In genomic region chr18:11808001-11808855, GRCh38 we compare ENCODE assay signal across 13 cellular contexts. TPM values are rescaled to one million over a fixed set of nuclear protein-coding genes. Genes with fewer than 3 reads are reported as not detected.
DNase-seq lines count a peak whose midpoint lies in the region; ATAC-seq and TF ChIP-seq lines count a peak whose summit lies in the region.
"Had no signal": no experiment of that assay in that cellular context is flagged by ENCODE, and none has a peak within 500 bp of the region (broad histone marks: within the 10 kb centered on the region; RNA-seq: fewer than 3 reads in every experiment).

No MANE protein-coding gene starts in this region.

- H3K9me3 Mint-ChIP-seq in GM23338, result no peaks in the 10 kb centered on the region
- no peaks in the 10 kb centered on the region for H3K9me3 Mint-ChIP-seq in activated T-helper 17 cell treated with anti-CD3 and anti-CD28 coated beads, Interleukin-2, amount 50 U/mL, for 72 hours
- H3K9me3 Mint-ChIP-seq in activated naive CD4-positive, alpha-beta T cell treated with anti-CD3 and anti-CD28 coated beads for 36 hours, result no peaks in the 10 kb centered on the region
- H3K9me3 Mint-ChIP-seq: IgD-negative memory B cell had no signal

- H3K27ac Mint-ChIP-seq in GM23338, result peak overlapping the region; percentile 96
- no peak overlapping the region for H3K27ac Mint-ChIP-seq in activated T-helper 17 cell treated with anti-CD3 and anti-CD28 coated beads, Interleukin-2, amount 50 U/mL, for 72 hours
- no peak overlapping the region for H3K27ac Mint-ChIP-seq in activated naive CD4-positive, alpha-beta T cell treated with anti-CD3 and anti-CD28 coated beads for 36 hours
- H3K27ac Mint-ChIP-seq: IgD-negative memory B cell had no signal

- H3F3A ChIP-seq in GM23338 (replicated peaks; ENCODE audit: low read depth), result peaks cover 10% of the 10 kb centered on the region; the same call in 1 of the 2 replicates

- intact Hi-C loops in activated naive CD4-positive, alpha-beta T cell treated with anti-CD3 and anti-CD28 coated beads for 36 hours (cut with micrococcal nuclease), result no loop called here

- peak; percentile 90 for DNase-seq in GM23338 (ENCODE audit: low spot score)
- peak; percentile 64 for DNase-seq in RPMI7951 (ENCODE audit: low read depth)
- peak; percentile 9 to 11 for DNase-seq in foreskin fibroblast
- peak; percentile 34 for DNase-seq in skeletal muscle cell (ENCODE audit: low read depth)
- no peak for DNase-seq in D341Med (ENCODE audit: low spot score)
- no peak for DNase-seq in activated naive CD4-positive, alpha-beta T cell treated with anti-CD3 and anti-CD28 coated beads for 36 hours
- DNase-seq: activated CD4-positive, CD25-positive, alpha-beta regulatory T cell; DMS 273 treated with DMSO at 0.1 percent for 48 hours; retina; SIG-M5; tibial artery had no signal

- H3K36me3 ChIP-seq in GM23338 (ENCODE audit: insufficient read depth), result no peaks in the 10 kb centered on the region
- H3K36me3 ChIP-seq: tibial artery had no signal

- H3K4me2 ChIP-seq in GM23338, result peak overlapping the region; percentile 8

- H2AFZ ChIP-seq in GM23338, result no peak overlapping the region

- peak; percentile 85 for ATAC-seq in GM23338
- no peak for ATAC-seq in activated T-helper 17 cell treated with anti-CD3 and anti-CD28 coated beads, Interleukin-2, amount 50 U/mL, for 72 hours (replicated peaks)

- H3K9me2 ChIP-seq in GM23338 (ENCODE audit: insufficient read depth), result no peaks in the 10 kb centered on the region

- no peaks in the 10 kb centered on the region for H4K20me1 ChIP-seq in GM23338 (replicated peaks; ENCODE audit: insufficient read depth)

- H3K4me3 ChIP-seq in GM23338, result no peak overlapping the region
- H3K4me3 ChIP-seq in foreskin fibroblast (ENCODE audit: low read depth in 1 of 2, low read length in 2 of 2), result no peak overlapping the region
- no peak overlapping the region for H3K4me3 ChIP-seq in skeletal muscle cell (ENCODE audit: low read depth, low read length)
- H3K4me3 ChIP-seq: tibial artery had no signal

- TF ChIP-seq CTCF in GM23338 (conservative IDR thresholded peaks at IDR 0.05; ENCODE audit: low read depth in 2 of 2) (peak in 1 of 2 experiments; percentile 25; a peak in 1 of 4 replicates), foreskin fibroblast (IDR thresholded peaks at IDR 0.05; ENCODE audit: low read depth, low read length) (no peak)

- peaks cover 56% of the 10 kb centered on the region for H3K4me1 Mint-ChIP-seq in GM23338
- no peaks in the 10 kb centered on the region for H3K4me1 Mint-ChIP-seq in activated T-helper 17 cell treated with anti-CD3 and anti-CD28 coated beads, Interleukin-2, amount 50 U/mL, for 72 hours
- H3K4me1 Mint-ChIP-seq in activated naive CD4-positive, alpha-beta T cell treated with anti-CD3 and anti-CD28 coated beads for 36 hours (ENCODE audit: low read depth), result no peaks in the 10 kb centered on the region
- H3K4me1 Mint-ChIP-seq: IgD-negative memory B cell had no signal

- no peak overlapping the region for H3K4me3 Mint-ChIP-seq in GM23338
- H3K4me3 Mint-ChIP-seq in activated T-helper 17 cell treated with anti-CD3 and anti-CD28 coated beads, Interleukin-2, amount 50 U/mL, for 72 hours, result no peak overlapping the region
- no peak overlapping the region for H3K4me3 Mint-ChIP-seq in activated naive CD4-positive, alpha-beta T cell treated with anti-CD3 and anti-CD28 coated beads for 36 hours
- H3K4me3 Mint-ChIP-seq: IgD-negative memory B cell had no signal

- CTCF ChIA-PET in activated naive CD4-positive, alpha-beta T cell treated with anti-CD3 and anti-CD28 coated beads for 36 hours (lab: Charles Lee), result no interaction called here

- H3K27me3 ChIP-seq in GM23338 (ENCODE audit: insufficient read depth), result no peaks in the 10 kb centered on the region
- H3K27me3 ChIP-seq: tibial artery had no signal

- no peaks in the 10 kb centered on the region for H3K79me2 ChIP-seq in GM23338 (replicated peaks; ENCODE audit: insufficient read depth)

- no peaks in the 10 kb centered on the region for H3K36me3 Mint-ChIP-seq in GM23338 (ENCODE audit: low read depth)
- H3K36me3 Mint-ChIP-seq in activated T-helper 17 cell treated with anti-CD3 and anti-CD28 coated beads, Interleukin-2, amount 50 U/mL, for 72 hours (ENCODE audit: low read depth), result no peaks in the 10 kb centered on the region
- H3K36me3 Mint-ChIP-seq in activated naive CD4-positive, alpha-beta T cell treated with anti-CD3 and anti-CD28 coated beads for 36 hours (ENCODE audit: low read depth), result no peaks in the 10 kb centered on the region
- H3K36me3 Mint-ChIP-seq: IgD-negative memory B cell had no signal

- peaks cover 45% of the 10 kb centered on the region for H3K4me1 ChIP-seq in GM23338 (ENCODE audit: insufficient read depth)
- H3K4me1 ChIP-seq: tibial artery had no signal

- H3K27me3 Mint-ChIP-seq in GM23338 (ENCODE audit: insufficient read depth, low read depth, poor library complexity), result peaks cover 20% of the 10 kb centered on the region
- H3K27me3 Mint-ChIP-seq in activated T-helper 17 cell treated with anti-CD3 and anti-CD28 coated beads, Interleukin-2, amount 50 U/mL, for 72 hours, result peaks cover 9% of the 10 kb centered on the region
- peaks cover 5% of the 10 kb centered on the region for H3K27me3 Mint-ChIP-seq in activated naive CD4-positive, alpha-beta T cell treated with anti-CD3 and anti-CD28 coated beads for 36 hours (ENCODE audit: low read depth)

- peak overlapping the region; percentile 88 for H3K27ac ChIP-seq in GM23338 (ENCODE audit: low read depth)
- H3K27ac ChIP-seq: tibial artery had no signal

TF ChIP-seq in GM23338, 12 proteins besides CTCF, POLR2A, EP300 and RAD21 (continues in another document):
- TF ChIP-seq ZNF462 (CRISPR knock-in tag; IDR thresholded peaks at IDR 0.05), result peak; percentile 94

RNA-seq across cellular contexts. Expression of gene CHMP1B, which starts 43.0 kb away (rescaled TPM):
- 47.4 and 52.1 TPM in 2 replicates for total RNA-seq in GM23338 (2014; rRNA removed; shearing (Covaris generic))
- 38.5 and 41.8 TPM in 2 replicates for polyA plus RNA-seq in GM23338 (2016; fragmentation: Nextera tagmentation; extraction: Ambion mirVana)
- total RNA-seq in RPMI7951 (2014; rRNA removed; shearing (Covaris generic)), result 28.7 and 35.3 TPM in 2 replicates
- 10 to 100 TPM; 18.8 to 21.5 TPM for total RNA-seq in activated T-helper 17 cell treated with anti-CD3 and anti-CD28 coated beads, Interleukin-2, amount 50 U/mL, for 72 hours
- total RNA-seq in activated naive CD4-positive, alpha-beta T cell treated with anti-CD3 and anti-CD28 coated beads for 36 hours, result 10 to 100 TPM; 23.2 TPM

Comparison
In these comparisons a context has a peak if more than half of its experiments do, and no peak if none do; other contexts are left out.
1. DNase-seq: peak in GM23338 (single experiment), RPMI7951 (single experiment), foreskin fibroblast (2 of 2) and skeletal muscle cell (single experiment); none in D341Med (single experiment) and activated naive CD4-positive, alpha-beta T cell treated with anti-CD3 and anti-CD28 coated beads for 36 hours (single experiment).